10 cellular contexts compared by ENCODE assay signal in genomic region chr1:217369271-217369981, GRCh38.
DNase-seq lines count a peak whose midpoint lies in the region; ATAC-seq, FAIRE-seq and TF ChIP-seq lines count a peak whose summit lies in the region.
"Had no signal": no experiment of that assay in that cellular context is flagged by ENCODE, and none has a peak within 500 bp of the region (broad histone marks: within the 10 kb centered on the region; RNA-seq: fewer than 3 reads in every experiment).

No MANE protein-coding gene starts in this region.

- CTCF ChIA-PET in activated CD8-positive, alpha-beta memory T cell treated with anti-CD3 and anti-CD28 coated beads, Interleukin-2, amount 10 ng/mL, durations not matched to agents 7 days and 5 days (lab: Charles Lee), result no interaction called here

- no peak overlapping the region for H3K4me3 Mint-ChIP-seq in endodermal cell
- H3K4me3 Mint-ChIP-seq in activated CD8-positive, alpha-beta memory T cell treated with anti-CD3 and anti-CD28 coated beads, Interleukin-2, amount 10 ng/mL, durations not matched to agents 7 days and 5 days, result no peak overlapping the region

- H3K9ac ChIP-seq in endodermal cell (ENCODE audit: extremely low read depth, low read length, poor library complexity, severe bottlenecking), result no peak overlapping the region

- H3K27ac ChIP-seq in endodermal cell (ENCODE audit: low read depth, low read length), result no peak overlapping the region
- H3K27ac ChIP-seq: SJCRH30 had no signal

- H3K4me3 ChIP-seq in endodermal cell (ENCODE audit: low read length), result no peak overlapping the region
- H3K4me3 ChIP-seq: SJCRH30 had no signal

- H3K9me3 Mint-ChIP-seq in endodermal cell, result no peaks in the 10 kb centered on the region
- H3K9me3 Mint-ChIP-seq in activated CD8-positive, alpha-beta memory T cell treated with anti-CD3 and anti-CD28 coated beads, Interleukin-2, amount 10 ng/mL, durations not matched to agents 7 days and 5 days (ENCODE audit: low read depth), result no peaks in the 10 kb centered on the region

- ATAC-seq in GM21515 (IDR thresholded peaks at IDR 0.05; ENCODE audit: unreplicated experiment), result peak; percentile 92
- ATAC-seq in HG03159 (IDR thresholded peaks at IDR 0.05; ENCODE audit: unreplicated experiment), result peak; percentile 90
- no peak for ATAC-seq in activated CD8-positive, alpha-beta memory T cell treated with anti-CD3 and anti-CD28 coated beads, Interleukin-2, amount 10 ng/mL, durations not matched to agents 7 days and 5 days

- H3K9me3 ChIP-seq in endodermal cell (ENCODE audit: control insufficient read depth, low read length), result peaks cover 22% of the 10 kb centered on the region
- H3K9me3 ChIP-seq: SJCRH30 had no signal

- WGBS in endodermal cell (ENCODE audit: insufficient coverage in 1 of 2, insufficient read length in 1 of 2), 2 experiments, result 17 to 34% methylated on average over 5 to 6 of the region's 8 CpGs

- no peaks in the 10 kb centered on the region for H3K36me3 Mint-ChIP-seq in endodermal cell (ENCODE audit: low read depth)
- H3K36me3 Mint-ChIP-seq in activated CD8-positive, alpha-beta memory T cell treated with anti-CD3 and anti-CD28 coated beads, Interleukin-2, amount 10 ng/mL, durations not matched to agents 7 days and 5 days, result no peaks in the 10 kb centered on the region

- no peak for TF ChIP-seq CTCF in endodermal cell (conservative IDR thresholded peaks at IDR 0.05)

- H3K4me1 ChIP-seq in endodermal cell (ENCODE audit: control insufficient read depth, insufficient read depth, low read length), result no peaks in the 10 kb centered on the region
- H3K4me1 ChIP-seq: SJCRH30 had no signal

- H3K27me3 Mint-ChIP-seq in endodermal cell (ENCODE audit: insufficient read depth), result peaks cover 30% of the 10 kb centered on the region
- no peaks in the 10 kb centered on the region for H3K27me3 Mint-ChIP-seq in activated CD8-positive, alpha-beta memory T cell treated with anti-CD3 and anti-CD28 coated beads, Interleukin-2, amount 10 ng/mL, durations not matched to agents 7 days and 5 days

- H3K36me3 ChIP-seq in endodermal cell (ENCODE audit: control insufficient read depth, insufficient read depth, low read length), result no peaks in the 10 kb centered on the region
- H3K36me3 ChIP-seq: SJCRH30 had no signal

- DNase-seq in GM18507 (ENCODE audit: extremely low spot score, insufficient read length, low read depth), result no peak
- peak; percentile 70 for DNase-seq in endodermal cell
- no peak for DNase-seq in SKM-1 treated with dmso at 0.1 percent for 144 hours (lab: John Stamatoyannopoulos, UW; ENCODE audit: unreplicated experiment)
- no peak for DNase-seq in activated CD8-positive, alpha-beta memory T cell treated with anti-CD3 and anti-CD28 coated beads, Interleukin-2, amount 10 ng/mL, durations not matched to agents 7 days and 5 days
- no peak for DNase-seq in NCI-H1694 (lab: John Stamatoyannopoulos, UW)
- DNase-seq in DMS53 treated with DMSO at 0.1 percent for 48 hours (lab: John Stamatoyannopoulos, UW; ENCODE audit: unreplicated experiment), result no peak
- DNase-seq: SJCRH30; stimulated activated CD4-positive, alpha-beta T cell treated with anti-CD3 and anti-CD28 coated beads, Interleukin-4, amount 100 ng/mL, for 4 hours had no signal

- peaks cover 15% of the 10 kb centered on the region for H3K27me3 ChIP-seq in endodermal cell (ENCODE audit: control insufficient read depth, insufficient read depth, low read length, poor library complexity, severe bottlenecking)
- H3K27me3 ChIP-seq: SJCRH30 had no signal

- H3K4me1 Mint-ChIP-seq in endodermal cell, result peaks cover 24% of the 10 kb centered on the region
- peaks cover 4% of the 10 kb centered on the region for H3K4me1 Mint-ChIP-seq in activated CD8-positive, alpha-beta memory T cell treated with anti-CD3 and anti-CD28 coated beads, Interleukin-2, amount 10 ng/mL, durations not matched to agents 7 days and 5 days

- H3K27ac Mint-ChIP-seq in endodermal cell, result no peak overlapping the region
- no peak overlapping the region for H3K27ac Mint-ChIP-seq in activated CD8-positive, alpha-beta memory T cell treated with anti-CD3 and anti-CD28 coated beads, Interleukin-2, amount 10 ng/mL, durations not matched to agents 7 days and 5 days

- FAIRE-seq in GM18507 (lab: Jason Lieb, UNC), result peak; percentile 57
